8 cellular contexts compared by ENCODE assay signal in the genomic region with DNA sequence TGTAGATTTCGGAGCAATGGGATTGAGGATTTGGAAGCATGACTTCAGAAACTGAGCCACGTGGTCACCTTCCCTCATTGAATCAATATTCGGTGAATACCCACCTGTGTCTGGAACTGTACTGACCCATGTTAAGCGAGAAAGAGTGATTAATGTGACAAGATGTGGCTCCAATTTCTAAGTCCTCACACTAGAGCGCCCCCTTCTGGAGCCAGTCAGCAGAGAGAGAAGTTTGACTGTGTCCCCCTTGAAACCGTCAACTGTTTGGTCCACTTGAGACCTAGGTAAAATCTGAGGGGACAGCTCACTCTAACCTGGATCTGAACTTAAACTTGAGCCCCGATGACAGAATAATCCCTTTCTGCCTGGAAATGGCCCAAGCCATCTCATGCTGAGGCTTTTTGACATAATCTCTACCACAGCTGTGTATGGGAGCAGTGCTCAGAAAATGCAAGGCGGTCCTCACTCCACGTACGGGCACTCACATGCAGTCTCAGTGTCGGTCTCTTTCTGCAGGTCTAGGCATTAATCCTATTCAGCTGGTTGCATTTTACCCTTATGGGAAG. TPM values are rescaled to one million over a fixed set of nuclear protein-coding genes. Genes with fewer than 3 reads are reported as not detected.
DNase-seq lines count a peak whose midpoint lies in the region; ATAC-seq and TF ChIP-seq lines count a peak whose summit lies in the region.

No MANE protein-coding gene starts in this region.

- H3K9ac ChIP-seq in mesendoderm (ENCODE audit: low read length) = no peak overlapping the region

- no peak overlapping the region for H3K4me3 ChIP-seq in AG09309 (ENCODE audit: control insufficient read depth, low read depth, low read length)
- H3K4me3 ChIP-seq in ascending aorta = no peak overlapping the region
- no peak overlapping the region for H3K4me3 ChIP-seq in mesendoderm (ENCODE audit: low read length)

- H3K27ac ChIP-seq in ascending aorta (peak overlapping the region; percentile 8 to 55), mesendoderm (ENCODE audit: low read depth, low read length) (no peak overlapping the region)

- DNase-seq in AG09309 (ENCODE audit: low read depth) (no peak), KBM-7 (peak; percentile 33), ascending aorta (ENCODE audit: low spot score in 2 of 2) (no peak), mesendoderm (peak; percentile 53), NCI-H774 (lab: John Stamatoyannopoulos, UW) (no peak), NCI-H2171 (lab: John Stamatoyannopoulos, UW) (no peak)

- no CpG with 5 or more reads among the region's 11 CpGs for WGBS in mesendoderm (ENCODE audit: extremely low coverage, insufficient coverage, low lambda C conversion rate)

- H2BK5ac ChIP-seq in mesendoderm (ENCODE audit: low read length) = no peak overlapping the region

- TF ChIP-seq CTCF in AG09309 (IDR thresholded peaks at IDR 0.05; ENCODE audit: control insufficient read depth, insufficient read depth, low read depth, low read length, missing control alignments) (peak; percentile 37), ascending aorta (IDR thresholded peaks at IDR 0.05) (peak in 1 of 3 experiments; percentile 6)

- H3K4me1 ChIP-seq in ascending aorta (peaks cover 4% of the 10 kb centered on the region in 2 donors), mesendoderm (ENCODE audit: control insufficient read depth, low read depth, low read length) (no peaks in the 10 kb centered on the region)

- no peak overlapping the region for H4K5ac ChIP-seq in mesendoderm (ENCODE audit: low read length)

- H2BK120ac ChIP-seq in mesendoderm (ENCODE audit: low read depth, low read length) = no peak overlapping the region

- H3K27me3 ChIP-seq in ascending aorta (no peaks in the 10 kb centered on the region), mesendoderm (ENCODE audit: insufficient read depth, low read length, poor library complexity) (no peaks in the 10 kb centered on the region)

- no peak overlapping the region for H2AK5ac ChIP-seq in mesendoderm (ENCODE audit: low read length)

- H3K9me3 ChIP-seq in ascending aorta = no peaks in the 10 kb centered on the region

- H3K4ac ChIP-seq in mesendoderm (ENCODE audit: low read depth, low read length) = no peak overlapping the region

- H3K79me2 ChIP-seq in mesendoderm (ENCODE audit: control insufficient read depth, insufficient read depth, low read length) = no peaks in the 10 kb centered on the region

- ATAC-seq in GM21515 (IDR thresholded peaks at IDR 0.05; ENCODE audit: unreplicated experiment) (no peak), HG02759 (IDR thresholded peaks at IDR 0.05; ENCODE audit: unreplicated experiment) (no peak)

- H2BK15ac ChIP-seq in mesendoderm (replicated peaks; ENCODE audit: low read depth) = no peak overlapping the region

- H4K8ac ChIP-seq in mesendoderm (ENCODE audit: low read depth, low read length) = no peak overlapping the region

- in situ Hi-C loops in KBM-7 (cut with MboI; ENCODE audit: low pct_unique_long_range_greater_than_20kb, low sequenced_read_pairs) = no loop called here

- H3K23ac ChIP-seq in mesendoderm (ENCODE audit: low read length) = no peak overlapping the region

- intact Hi-C loops in ascending aorta (cut with DNase I) = no loop called here

- H3K18ac ChIP-seq in mesendoderm (ENCODE audit: low read length) = no peak overlapping the region

- no peak overlapping the region for H3K4me2 ChIP-seq in mesendoderm (ENCODE audit: low read length)

- H3K36me3 ChIP-seq in ascending aorta = peaks cover 0 to under 1% of the 10 kb centered on the region in 2 donors
- H3K36me3 ChIP-seq in mesendoderm (ENCODE audit: control insufficient read depth, insufficient read depth, low read length) = no peaks in the 10 kb centered on the region

- no peaks in the 10 kb centered on the region for H3K79me1 ChIP-seq in mesendoderm (ENCODE audit: low read length)

- no peak overlapping the region for H3K56ac ChIP-seq in mesendoderm (ENCODE audit: low read length)

RNA-seq across cellular contexts. Expression of gene LIMD1, which starts 47.8 kb away (rescaled TPM):
- 36.8 TPM for total RNA-seq in ascending aorta
- polyA plus RNA-seq in mesendoderm (2013, experiment 1 of 2) = 11.1 TPM
- polyA plus RNA-seq in mesendoderm (2013, experiment 2 of 2) = 11.8 TPM

Comparison
In these comparisons a context has a peak if more than half of its experiments do, and no peak if none do; other contexts are left out.
1. DNase-seq: peak in KBM-7 (single experiment) and mesendoderm (single experiment); none in AG09309 (single experiment), ascending aorta (0 of 2), NCI-H774 (single experiment) and NCI-H2171 (single experiment).